ENCODE assay signal across 1 cellular context in the genomic region with DNA sequence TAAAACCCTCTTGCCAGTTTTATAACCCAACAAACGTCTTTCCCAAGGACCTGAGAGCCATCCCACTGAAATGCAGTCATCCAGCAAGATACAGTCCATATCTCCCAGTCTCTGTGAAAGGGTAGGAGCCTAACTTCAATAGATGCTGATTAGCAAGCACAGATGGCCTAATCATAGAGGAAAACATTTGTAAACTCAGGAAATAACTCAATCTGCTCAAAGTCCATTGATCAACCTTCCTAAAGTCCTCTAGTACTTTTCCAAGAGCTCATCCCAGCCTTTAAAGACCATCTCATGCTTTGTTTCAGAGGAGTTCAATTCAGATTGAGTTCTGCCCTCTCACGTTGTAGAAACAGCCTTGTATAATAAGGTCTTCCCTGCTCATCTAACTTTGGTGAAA.
TF ChIP-seq lines count a peak whose summit lies in the region.

No MANE protein-coding gene starts in this region.

TF ChIP-seq in GM23338, 12 proteins besides CTCF, POLR2A, EP300 and RAD21 (continued from another document):
- TF ChIP-seq, protein P1, sequence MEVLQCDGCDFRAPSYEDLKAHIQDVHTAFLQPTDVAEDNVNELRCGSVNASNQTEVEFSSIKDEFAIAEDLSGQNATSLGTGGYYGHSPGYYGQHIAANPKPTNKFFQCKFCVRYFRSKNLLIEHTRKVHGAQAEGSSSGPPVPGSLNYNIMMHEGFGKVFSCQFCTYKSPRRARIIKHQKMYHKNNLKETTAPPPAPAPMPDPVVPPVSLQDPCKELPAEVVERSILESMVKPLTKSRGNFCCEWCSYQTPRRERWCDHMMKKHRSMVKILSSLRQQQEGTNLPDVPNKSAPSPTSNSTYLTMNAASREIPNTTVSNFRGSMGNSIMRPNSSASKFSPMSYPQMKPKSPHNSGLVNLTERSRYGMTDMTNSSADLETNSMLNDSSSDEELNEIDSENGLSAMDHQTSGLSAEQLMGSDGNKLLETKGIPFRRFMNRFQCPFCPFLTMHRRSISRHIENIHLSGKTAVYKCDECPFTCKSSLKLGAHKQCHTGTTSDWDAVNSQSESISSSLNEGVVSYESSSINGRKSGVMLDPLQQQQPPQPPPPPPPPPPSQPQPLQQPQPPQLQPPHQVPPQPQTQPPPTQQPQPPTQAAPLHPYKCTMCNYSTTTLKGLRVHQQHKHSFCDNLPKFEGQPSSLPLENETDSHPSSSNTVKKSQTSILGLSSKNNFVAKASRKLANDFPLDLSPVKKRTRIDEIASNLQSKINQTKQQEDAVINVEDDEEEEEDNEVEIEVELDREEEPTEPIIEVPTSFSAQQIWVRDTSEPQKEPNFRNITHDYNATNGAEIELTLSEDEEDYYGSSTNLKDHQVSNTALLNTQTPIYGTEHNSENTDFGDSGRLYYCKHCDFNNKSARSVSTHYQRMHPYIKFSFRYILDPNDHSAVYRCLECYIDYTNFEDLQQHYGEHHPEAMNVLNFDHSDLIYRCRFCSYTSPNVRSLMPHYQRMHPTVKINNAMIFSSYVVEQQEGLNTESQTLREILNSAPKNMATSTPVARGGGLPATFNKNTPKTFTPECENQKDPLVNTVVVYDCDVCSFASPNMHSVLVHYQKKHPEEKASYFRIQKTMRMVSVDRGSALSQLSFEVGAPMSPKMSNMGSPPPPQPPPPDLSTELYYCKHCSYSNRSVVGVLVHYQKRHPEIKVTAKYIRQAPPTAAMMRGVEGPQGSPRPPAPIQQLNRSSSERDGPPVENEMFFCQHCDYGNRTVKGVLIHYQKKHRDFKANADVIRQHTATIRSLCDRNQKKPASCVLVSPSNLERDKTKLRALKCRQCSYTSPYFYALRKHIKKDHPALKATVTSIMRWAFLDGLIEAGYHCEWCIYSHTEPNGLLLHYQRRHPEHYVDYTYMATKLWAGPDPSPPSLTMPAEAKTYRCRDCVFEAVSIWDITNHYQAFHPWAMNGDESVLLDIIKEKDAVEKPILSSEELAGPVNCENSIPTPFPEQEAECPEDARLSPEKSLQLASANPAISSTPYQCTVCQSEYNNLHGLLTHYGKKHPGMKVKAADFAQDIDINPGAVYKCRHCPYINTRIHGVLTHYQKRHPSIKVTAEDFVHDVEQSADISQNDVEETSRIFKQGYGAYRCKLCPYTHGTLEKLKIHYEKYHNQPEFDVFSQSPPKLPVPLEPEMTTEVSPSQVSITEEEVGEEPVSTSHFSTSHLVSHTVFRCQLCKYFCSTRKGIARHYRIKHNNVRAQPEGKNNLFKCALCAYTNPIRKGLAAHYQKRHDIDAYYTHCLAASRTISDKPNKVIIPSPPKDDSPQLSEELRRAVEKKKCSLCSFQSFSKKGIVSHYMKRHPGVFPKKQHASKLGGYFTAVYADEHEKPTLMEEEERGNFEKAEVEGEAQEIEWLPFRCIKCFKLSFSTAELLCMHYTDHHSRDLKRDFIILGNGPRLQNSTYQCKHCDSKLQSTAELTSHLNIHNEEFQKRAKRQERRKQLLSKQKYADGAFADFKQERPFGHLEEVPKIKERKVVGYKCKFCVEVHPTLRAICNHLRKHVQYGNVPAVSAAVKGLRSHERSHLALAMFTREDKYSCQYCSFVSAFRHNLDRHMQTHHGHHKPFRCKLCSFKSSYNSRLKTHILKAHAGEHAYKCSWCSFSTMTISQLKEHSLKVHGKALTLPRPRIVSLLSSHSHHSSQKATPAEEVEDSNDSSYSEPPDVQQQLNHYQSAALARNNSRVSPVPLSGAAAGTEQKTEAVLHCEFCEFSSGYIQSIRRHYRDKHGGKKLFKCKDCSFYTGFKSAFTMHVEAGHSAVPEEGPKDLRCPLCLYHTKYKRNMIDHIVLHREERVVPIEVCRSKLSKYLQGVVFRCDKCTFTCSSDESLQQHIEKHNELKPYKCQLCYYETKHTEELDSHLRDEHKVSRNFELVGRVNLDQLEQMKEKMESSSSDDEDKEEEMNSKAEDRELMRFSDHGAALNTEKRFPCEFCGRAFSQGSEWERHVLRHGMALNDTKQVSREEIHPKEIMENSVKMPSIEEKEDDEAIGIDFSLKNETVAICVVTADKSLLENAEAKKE (CRISPR knock-in tag; IDR thresholded peaks at IDR 0.05): no peak
